ENCODE assay signal across 14 cellular contexts in the genomic region with DNA sequence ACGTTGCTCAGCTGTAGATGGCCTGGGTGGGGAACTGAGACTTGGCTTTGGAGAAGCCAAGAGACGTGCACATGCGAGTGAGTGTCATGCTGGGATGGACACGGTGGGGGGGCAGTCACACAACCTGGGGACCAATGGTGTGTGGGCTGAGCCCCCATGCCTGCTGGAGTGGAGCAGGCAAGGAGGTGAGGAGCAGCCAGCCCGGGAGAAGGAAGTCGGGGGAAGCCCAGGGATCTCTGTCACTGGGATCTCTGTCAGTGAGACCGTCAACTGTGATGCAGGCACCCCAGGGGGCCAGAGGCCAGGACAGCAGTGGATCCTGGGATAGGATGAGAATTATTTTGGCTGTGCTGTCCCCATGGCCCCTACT. TPM values are rescaled to one million over a fixed set of nuclear protein-coding genes. Genes with fewer than 3 reads are reported as not detected.
DNase-seq lines count a peak whose midpoint lies in the region; ATAC-seq and TF ChIP-seq lines count a peak whose summit lies in the region.
"Had no signal": no experiment of that assay in that cellular context is flagged by ENCODE, and none has a peak within 500 bp of the region (broad histone marks: within the 10 kb centered on the region; RNA-seq: fewer than 3 reads in every experiment).

No MANE protein-coding gene starts in this region.

- DNase-seq in activated naive CD8-positive, alpha-beta T cell treated with anti-CD3 and anti-CD28 coated beads, Interleukin-2, amount 50 U/mL, for 24 hours: no peak
- DNase-seq in activated naive CD8-positive, alpha-beta T cell treated with anti-CD3 and anti-CD28 coated beads for 36 hours: no peak
- DNase-seq in IMR-90: no peak
- DNase-seq in memory B cell (ENCODE audit: low spot score in 2 of 2): no peak
- DNase-seq in MG63: no peak
- no peak for DNase-seq in effector CD4-positive, alpha-beta T cell
- DNase-seq: CD4-positive, CD25-positive, alpha-beta regulatory T cell; GF-D8; HFFc6; NCI-H187; PC-9; SJCRH30 had no signal

- TF ChIP-seq POLR2A in IMR-90 (IDR thresholded peaks at IDR 0.05; ENCODE audit: low read depth, low read length): no peak

- in situ Hi-C loops in IMR-90 (cut with MboI; ENCODE audit: low sequenced_read_pairs): no loop called here

- 40% methylated on average over 1 of the region's 7 CpGs; no CpG with 5 or more reads in 1 of the 2 experiments for WGBS in IMR-90 (ENCODE audit: extremely low coverage in 2 of 2, insufficient read length in 1 of 2), 2 experiments

- H2BK5ac ChIP-seq in IMR-90 (ENCODE audit: low read depth, low read length, poor library complexity, severe bottlenecking): no peak overlapping the region

- H3K4me2 ChIP-seq in IMR-90 (ENCODE audit: low read depth, low read length): no peak overlapping the region
- H3K4me2 ChIP-seq: PC-9 had no signal

- no peak overlapping the region for H2AK5ac ChIP-seq in IMR-90 (ENCODE audit: low read depth, low read length)

- H3K27me3 ChIP-seq in IMR-90 (ENCODE audit: control insufficient read depth, insufficient read depth, low read length): no peaks in the 10 kb centered on the region
- no peaks in the 10 kb centered on the region for H3K27me3 ChIP-seq in MG63
- H3K27me3 ChIP-seq: SJCRH30 had no signal

- H3K23ac ChIP-seq in IMR-90 (ENCODE audit: low read depth, low read length): no peak overlapping the region

- H3K27ac Mint-ChIP-seq in activated naive CD8-positive, alpha-beta T cell treated with anti-CD3 and anti-CD28 coated beads, Interleukin-2, amount 50 U/mL, for 24 hours: peak overlapping the region; percentile 29
- H3K27ac Mint-ChIP-seq in activated naive CD8-positive, alpha-beta T cell treated with anti-CD3 and anti-CD28 coated beads for 36 hours: no peak overlapping the region
- H3K27ac Mint-ChIP-seq in memory B cell: no peak overlapping the region
- no peak overlapping the region for H3K27ac Mint-ChIP-seq in stimulated activated memory B cell treated with anti-CD40 and anti-IgM and Interleukin-4, amounts not matched to agents 10 μg/mL and 1 μg/mL and 100 μg/mL, for 72 hours
- H3K27ac Mint-ChIP-seq: CD4-positive, CD25-positive, alpha-beta regulatory T cell; HFFc6 had no signal

- POLR2A ChIA-PET in IMR-90 (lab: Charles Lee; ENCODE audit: unreplicated experiment): no interaction called here

- H3K14ac ChIP-seq in IMR-90 (replicated peaks; ENCODE audit: low read depth, low read length): no peak overlapping the region

- CTCF ChIA-PET in IMR-90 (lab: Yijun Ruan, JAX): no interaction called here

- peaks cover 20% of the 10 kb centered on the region for H3K27me3 Mint-ChIP-seq in activated naive CD8-positive, alpha-beta T cell treated with anti-CD3 and anti-CD28 coated beads, Interleukin-2, amount 50 U/mL, for 24 hours
- peaks cover 22% of the 10 kb centered on the region for H3K27me3 Mint-ChIP-seq in activated naive CD8-positive, alpha-beta T cell treated with anti-CD3 and anti-CD28 coated beads for 36 hours
- peaks cover 9% of the 10 kb centered on the region for H3K27me3 Mint-ChIP-seq in memory B cell
- H3K27me3 Mint-ChIP-seq in stimulated activated memory B cell treated with anti-CD40 and anti-IgM and Interleukin-4, amounts not matched to agents 10 μg/mL and 1 μg/mL and 100 μg/mL, for 72 hours: peaks cover 35% of the 10 kb centered on the region

- H3K4me1 Mint-ChIP-seq in activated naive CD8-positive, alpha-beta T cell treated with anti-CD3 and anti-CD28 coated beads, Interleukin-2, amount 50 U/mL, for 24 hours: peaks cover 7% of the 10 kb centered on the region
- H3K4me1 Mint-ChIP-seq in activated naive CD8-positive, alpha-beta T cell treated with anti-CD3 and anti-CD28 coated beads for 36 hours: peaks cover 4% of the 10 kb centered on the region
- peaks cover 9% of the 10 kb centered on the region for H3K4me1 Mint-ChIP-seq in memory B cell
- H3K4me1 Mint-ChIP-seq in stimulated activated memory B cell treated with anti-CD40 and anti-IgM and Interleukin-4, amounts not matched to agents 10 μg/mL and 1 μg/mL and 100 μg/mL, for 72 hours: peaks cover 7% of the 10 kb centered on the region

- H3K56ac ChIP-seq in IMR-90 (ENCODE audit: extremely low read depth, insufficient read depth, low read length): no peak overlapping the region

- peak overlapping the region; percentile 28 for H2AK9ac ChIP-seq in IMR-90 (replicated peaks; ENCODE audit: low read depth, low read length, poor library complexity)

- H2BK120ac ChIP-seq in IMR-90 (ENCODE audit: low read depth, low read length): no peak overlapping the region

- H4K20me1 ChIP-seq in IMR-90 (ENCODE audit: insufficient read depth, low read length): no peaks in the 10 kb centered on the region; the same call in 1 of the 2 replicates

- H3K36me3 Mint-ChIP-seq in activated naive CD8-positive, alpha-beta T cell treated with anti-CD3 and anti-CD28 coated beads, Interleukin-2, amount 50 U/mL, for 24 hours (ENCODE audit: low read depth): no peaks in the 10 kb centered on the region
- H3K36me3 Mint-ChIP-seq in activated naive CD8-positive, alpha-beta T cell treated with anti-CD3 and anti-CD28 coated beads for 36 hours: no peaks in the 10 kb centered on the region
- H3K36me3 Mint-ChIP-seq in memory B cell: no peaks in the 10 kb centered on the region
- H3K36me3 Mint-ChIP-seq in stimulated activated memory B cell treated with anti-CD40 and anti-IgM and Interleukin-4, amounts not matched to agents 10 μg/mL and 1 μg/mL and 100 μg/mL, for 72 hours: no peaks in the 10 kb centered on the region
- H3K36me3 Mint-ChIP-seq: CD4-positive, CD25-positive, alpha-beta regulatory T cell had no signal

- no peak for TF ChIP-seq RAD21 in IMR-90 (IDR thresholded peaks at IDR 0.05; ENCODE audit: low read length)

- dilution Hi-C loops in IMR-90 (cut with HindIII; ENCODE audit: low sequenced_read_pairs, unreplicated experiment): no loop called here

- H3K4me1 ChIP-seq in IMR-90 (ENCODE audit: control insufficient read depth, insufficient read depth, low read length): no peaks in the 10 kb centered on the region; the same call in 1 of the 2 replicates
- H3K4me1 ChIP-seq: SJCRH30 had no signal

- H3K9me1 ChIP-seq in IMR-90 (ENCODE audit: insufficient read depth, low read length): no peaks in the 10 kb centered on the region; the same call in 1 of the 2 replicates

- H3K4me3 ChIP-seq in IMR-90 (ENCODE audit: insufficient read depth, low read depth, low read length): no peak overlapping the region
- H3K4me3 ChIP-seq in MG63: no peak overlapping the region
- H3K4me3 ChIP-seq: PC-9, SJCRH30 had no signal

- no peak overlapping the region for H2AFZ ChIP-seq in IMR-90 (replicated peaks; ENCODE audit: low read length, poor library complexity)
- H2AFZ ChIP-seq: PC-9 had no signal

- H3K4ac ChIP-seq in IMR-90 (ENCODE audit: low read depth, low read length): no peak overlapping the region

- no peak overlapping the region for H3K4me3 Mint-ChIP-seq in activated naive CD8-positive, alpha-beta T cell treated with anti-CD3 and anti-CD28 coated beads, Interleukin-2, amount 50 U/mL, for 24 hours
- H3K4me3 Mint-ChIP-seq in activated naive CD8-positive, alpha-beta T cell treated with anti-CD3 and anti-CD28 coated beads for 36 hours: no peak overlapping the region
- peak overlapping the region; percentile 27 for H3K4me3 Mint-ChIP-seq in memory B cell
- H3K4me3 Mint-ChIP-seq in stimulated activated memory B cell treated with anti-CD40 and anti-IgM and Interleukin-4, amounts not matched to agents 10 μg/mL and 1 μg/mL and 100 μg/mL, for 72 hours: no peak overlapping the region
- H3K4me3 Mint-ChIP-seq: CD4-positive, CD25-positive, alpha-beta regulatory T cell; HFFc6 had no signal

- H3K36me3 ChIP-seq in IMR-90 (ENCODE audit: control insufficient read depth, insufficient read depth, low read length) (no peaks in the 10 kb centered on the region), MG63 (no peaks in the 10 kb centered on the region)
- H3K36me3 ChIP-seq: SJCRH30 had no signal

- no peak overlapping the region for H3K18ac ChIP-seq in IMR-90 (ENCODE audit: low read depth, low read length)

- no peak for TF ChIP-seq CTCF in IMR-90 (conservative IDR thresholded peaks at IDR 0.05; ENCODE audit: low read depth, low read length)

- no peaks in the 10 kb centered on the region for H3K9me3 ChIP-seq in IMR-90 (ENCODE audit: control insufficient read depth, insufficient read depth, low read length)
- no peaks in the 10 kb centered on the region for H3K9me3 ChIP-seq in MG63
- H3K9me3 ChIP-seq: SJCRH30 had no signal

- intact Hi-C loops in IMR-90 (cut with micrococcal nuclease): no loop called here

- BruUV-seq in IMR-90 (replicated peaks; lab: Mats Ljungman, UMichigan): no TSS peak

- H3K9ac ChIP-seq in IMR-90 (ENCODE audit: low read depth, low read length): no peak overlapping the region

- no peaks in the 10 kb centered on the region for H3K9me3 Mint-ChIP-seq in activated naive CD8-positive, alpha-beta T cell treated with anti-CD3 and anti-CD28 coated beads, Interleukin-2, amount 50 U/mL, for 24 hours
- H3K9me3 Mint-ChIP-seq in activated naive CD8-positive, alpha-beta T cell treated with anti-CD3 and anti-CD28 coated beads for 36 hours: no peaks in the 10 kb centered on the region
- no peaks in the 10 kb centered on the region for H3K9me3 Mint-ChIP-seq in memory B cell
- H3K9me3 Mint-ChIP-seq in stimulated activated memory B cell treated with anti-CD40 and anti-IgM and Interleukin-4, amounts not matched to agents 10 μg/mL and 1 μg/mL and 100 μg/mL, for 72 hours: no peaks in the 10 kb centered on the region
- H3K9me3 Mint-ChIP-seq: CD4-positive, CD25-positive, alpha-beta regulatory T cell had no signal

- H3K27ac ChIP-seq in IMR-90 (ENCODE audit: insufficient read depth, low read length): no peak overlapping the region
- H3K27ac ChIP-seq: PC-9, SJCRH30 had no signal

- peaks cover 0 to 7% of the 10 kb centered on the region in 2 experiments; a peak in 1 of 4 replicates for H3K79me1 ChIP-seq in IMR-90 (ENCODE audit: low read depth in 1 of 2, low read length in 2 of 2)

- no peak overlapping the region for H4K91ac ChIP-seq in IMR-90 (ENCODE audit: insufficient read depth, low read depth, low read length)

- H4K8ac ChIP-seq in IMR-90 (ENCODE audit: low read depth in 2 of 2, low read length in 2 of 2): no peak overlapping the region

- H2BK20ac ChIP-seq in IMR-90 (ENCODE audit: low read depth, low read length): no peak overlapping the region

- no peak overlapping the region for H4K5ac ChIP-seq in IMR-90 (ENCODE audit: low read depth, low read length)

- no peak for ATAC-seq in activated naive CD8-positive, alpha-beta T cell treated with anti-CD3 and anti-CD28 coated beads, Interleukin-2, amount 50 U/mL, for 24 hours
- ATAC-seq in IMR-90 (ENCODE audit: low read depth): no peak
- no peak for ATAC-seq in memory B cell (ENCODE audit: low read depth)
- peak; percentile 2 for ATAC-seq in stimulated activated memory B cell treated with anti-CD40 and anti-IgM and Interleukin-4, amounts not matched to agents 10 μg/mL and 1 μg/mL and 100 μg/mL, for 72 hours
- ATAC-seq in HG03469 (IDR thresholded peaks at IDR 0.05; ENCODE audit: unreplicated experiment): no peak

- H2BK15ac ChIP-seq in IMR-90 (ENCODE audit: low read depth, low read length): no peak overlapping the region

RNA-seq across cellular contexts. Expression of a gene that starts 11.0 kb away (rescaled TPM):
- total RNA-seq in activated naive CD8-positive, alpha-beta T cell treated with anti-CD3 and anti-CD28 coated beads for 36 hours: 10 to 100 TPM in 1 of 2 experiments, 1 to 10 TPM in 1; 9.6 to 10.2 TPM
- total RNA-seq in IMR-90 (2012; rRNA removed): 10.8 and 14.2 TPM in 2 replicates
- polyA plus RNA-seq in IMR-90 (2012; rRNA removed): 3.4 and 3.8 TPM in 2 replicates
- polyA plus RNA-seq in IMR-90 (2012; cell fraction: cytosol; rRNA removed): 1.3 and 1.4 TPM in 2 replicates
- 2.1 and 2.2 TPM in 2 replicates for polyA plus RNA-seq in IMR-90 (2012; cell fraction: nucleus; rRNA removed; ENCODE audit: low replicate concordance)
- total RNA-seq in MG63 (2014; rRNA removed; shearing (Covaris generic); ENCODE audit: low replicate concordance): 11.6 and 16.8 TPM in 2 replicates

RNA-seq across cellular contexts. Expression of a gene that starts 36.5 kb away (rescaled TPM):
- 1 to 10 TPM; 5.5 to 5.9 TPM for total RNA-seq in activated naive CD8-positive, alpha-beta T cell treated with anti-CD3 and anti-CD28 coated beads for 36 hours
- total RNA-seq in IMR-90 (2012; rRNA removed): 4.5 and 5.6 TPM in 2 replicates
- polyA plus RNA-seq in IMR-90 (2012; rRNA removed): 1.2 and 1.8 TPM in 2 replicates
- polyA plus RNA-seq in IMR-90 (2012; cell fraction: cytosol; rRNA removed): 0.19 and 0.33 TPM in 2 replicates
- 0.10 and 1.0 TPM in 2 replicates for polyA plus RNA-seq in IMR-90 (2012; cell fraction: nucleus; rRNA removed; ENCODE audit: low replicate concordance)
- 5.2 and 10.5 TPM in 2 replicates for total RNA-seq in MG63 (2014; rRNA removed; shearing (Covaris generic); ENCODE audit: low replicate concordance)

RNA-seq across cellular contexts. Expression of a gene that starts 56.7 kb away (rescaled TPM):
- total RNA-seq in activated naive CD8-positive, alpha-beta T cell treated with anti-CD3 and anti-CD28 coated beads for 36 hours: 10 to 100 TPM; 20.7 to 21.5 TPM
- total RNA-seq in IMR-90 (2012; rRNA removed): 77.8 and 89.3 TPM in 2 replicates
- 3.0 and 3.2 TPM in 2 replicates for polyA plus RNA-seq in IMR-90 (2012; rRNA removed)
- polyA plus RNA-seq in IMR-90 (2012; cell fraction: cytosol; rRNA removed): 0.91 and 1.6 TPM in 2 replicates
- polyA plus RNA-seq in IMR-90 (2012; cell fraction: nucleus; rRNA removed; ENCODE audit: low replicate concordance): 2.0 and 10.6 TPM in 2 replicates
- 56.8 and 82.3 TPM in 2 replicates for total RNA-seq in MG63 (2014; rRNA removed; shearing (Covaris generic); ENCODE audit: low replicate concordance)
